In the genomic region with DNA sequence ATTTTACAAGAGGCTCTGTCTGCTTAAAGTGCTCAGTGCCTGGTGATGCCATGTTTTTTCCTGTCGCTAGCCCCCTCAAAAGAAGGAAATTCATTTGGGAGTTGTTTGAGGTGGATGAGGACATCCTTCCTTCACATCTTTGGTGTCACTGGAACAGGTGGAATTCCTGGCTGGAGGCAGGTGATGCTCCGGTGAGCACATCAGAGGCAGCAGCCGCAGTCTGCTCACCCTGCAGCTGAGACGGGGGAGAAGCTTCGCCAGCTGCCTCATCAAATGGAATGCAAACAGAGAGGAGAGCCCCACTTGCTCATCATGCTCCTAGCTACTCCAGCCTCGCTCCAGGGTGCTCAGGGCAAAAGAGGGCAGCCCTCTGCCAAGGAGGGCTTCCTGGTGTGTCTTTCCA, we compare ENCODE assay signal across 9 cellular contexts.
DNase-seq lines count a peak whose midpoint lies in the region; ATAC-seq and TF ChIP-seq lines count a peak whose summit lies in the region.
"Had no signal": no experiment of that assay in that cellular context is flagged by ENCODE, and none has a peak within 500 bp of the region (broad histone marks: within the 10 kb centered on the region; RNA-seq: fewer than 3 reads in every experiment).

No MANE protein-coding gene starts in this region.

- H2BK5ac ChIP-seq in neuronal stem cell (ENCODE audit: low read length): no peak overlapping the region

- H3K79me1 ChIP-seq in neuronal stem cell (ENCODE audit: low read depth, low read length): no peaks in the 10 kb centered on the region

- H3K9ac ChIP-seq in neuronal stem cell (ENCODE audit: low read depth, low read length, poor library complexity): no peak overlapping the region

- H3K4me3 Mint-ChIP-seq in activated naive CD8-positive, alpha-beta T cell treated with anti-CD3 and anti-CD28 coated beads for 36 hours: no peak overlapping the region
- no peak overlapping the region for H3K4me3 Mint-ChIP-seq in activated T-helper 2 cell treated with anti-CD3 and anti-CD28 coated beads, Interferon-gamma antibody, Interleukin-2, Interleukin-4, amounts not matched to agents 10 μg/mL and 5 μg/mL and 100 μg/mL, durations not matched to agents 14 hours and 24 hours and 36 hours (ENCODE audit: low read depth)
- H3K4me3 Mint-ChIP-seq: stimulated activated naive CD8-positive, alpha-beta T cell treated with anti-CD3 and anti-CD28 coated beads, Interleukin-15, Interleukin-2, amounts not matched to agents 100 ng/mL and 50 ng/mL, for 24 hours had no signal

- H3K9me3 ChIP-seq in neuronal stem cell (replicated peaks in 1 of 2; ENCODE audit: control insufficient read depth in 2 of 2, insufficient read depth in 1 of 2, low read depth in 1 of 2, low read length in 2 of 2): no peaks in the 10 kb centered on the region

- no peaks in the 10 kb centered on the region for H3K36me3 Mint-ChIP-seq in activated naive CD8-positive, alpha-beta T cell treated with anti-CD3 and anti-CD28 coated beads for 36 hours
- H3K36me3 Mint-ChIP-seq in activated T-helper 2 cell treated with anti-CD3 and anti-CD28 coated beads, Interferon-gamma antibody, Interleukin-2, Interleukin-4, amounts not matched to agents 10 μg/mL and 5 μg/mL and 100 μg/mL, durations not matched to agents 14 hours and 24 hours and 36 hours (ENCODE audit: low read depth): no peaks in the 10 kb centered on the region

- H3K4me3 ChIP-seq in coronary artery (peak overlapping the region; percentile 13), neuronal stem cell (ENCODE audit: low read length in 2 of 2) (no peak overlapping the region)

- no peak overlapping the region for H3K27ac Mint-ChIP-seq in activated naive CD8-positive, alpha-beta T cell treated with anti-CD3 and anti-CD28 coated beads for 36 hours
- no peak overlapping the region for H3K27ac Mint-ChIP-seq in activated T-helper 2 cell treated with anti-CD3 and anti-CD28 coated beads, Interferon-gamma antibody, Interleukin-2, Interleukin-4, amounts not matched to agents 10 μg/mL and 5 μg/mL and 100 μg/mL, durations not matched to agents 14 hours and 24 hours and 36 hours

- no peak overlapping the region for H2BK120ac ChIP-seq in neuronal stem cell (ENCODE audit: low read depth, low read length)

- no peaks in the 10 kb centered on the region for H3K36me3 ChIP-seq in neuronal stem cell (replicated peaks in 1 of 2; ENCODE audit: control insufficient read depth in 2 of 2, insufficient read depth in 2 of 2, low read length in 2 of 2)

- no peak for TF ChIP-seq CTCF in coronary artery (IDR thresholded peaks at IDR 0.05)

- H2BK15ac ChIP-seq in neuronal stem cell (ENCODE audit: low read length): peak overlapping the region; percentile 61

- no peak overlapping the region for H3K23ac ChIP-seq in neuronal stem cell (ENCODE audit: low read depth, low read length, poor library complexity)

- H2AK5ac ChIP-seq in neuronal stem cell (ENCODE audit: low read depth, low read length): peak overlapping the region; percentile 64

- H3K4me1 Mint-ChIP-seq in activated naive CD8-positive, alpha-beta T cell treated with anti-CD3 and anti-CD28 coated beads for 36 hours: peaks cover 2% of the 10 kb centered on the region
- peaks cover 19% of the 10 kb centered on the region for H3K4me1 Mint-ChIP-seq in activated T-helper 2 cell treated with anti-CD3 and anti-CD28 coated beads, Interferon-gamma antibody, Interleukin-2, Interleukin-4, amounts not matched to agents 10 μg/mL and 5 μg/mL and 100 μg/mL, durations not matched to agents 14 hours and 24 hours and 36 hours (ENCODE audit: low read depth)

- ATAC-seq in HG02970 (IDR thresholded peaks at IDR 0.05; ENCODE audit: low FRiP score, unreplicated experiment): no peak

- H3K14ac ChIP-seq in neuronal stem cell (ENCODE audit: low read length): peak overlapping the region; percentile 22

- H3K27me3 ChIP-seq in neuronal stem cell (ENCODE audit: control insufficient read depth in 3 of 3, insufficient read depth in 3 of 3, low read depth in 1 of 3, low read length in 3 of 3): no peaks in the 10 kb centered on the region

- H3K27me3 Mint-ChIP-seq in activated naive CD8-positive, alpha-beta T cell treated with anti-CD3 and anti-CD28 coated beads for 36 hours: no peaks in the 10 kb centered on the region
- H3K27me3 Mint-ChIP-seq in activated T-helper 2 cell treated with anti-CD3 and anti-CD28 coated beads, Interferon-gamma antibody, Interleukin-2, Interleukin-4, amounts not matched to agents 10 μg/mL and 5 μg/mL and 100 μg/mL, durations not matched to agents 14 hours and 24 hours and 36 hours (ENCODE audit: low read depth): peaks cover 10% of the 10 kb centered on the region
- H3K27me3 Mint-ChIP-seq: stimulated activated naive CD8-positive, alpha-beta T cell treated with anti-CD3 and anti-CD28 coated beads, Interleukin-15, Interleukin-2, amounts not matched to agents 100 ng/mL and 50 ng/mL, for 24 hours had no signal

- H3K4me1 ChIP-seq in neuronal stem cell (ENCODE audit: control insufficient read depth in 2 of 2, insufficient read depth in 1 of 2, low read depth in 1 of 2, low read length in 2 of 2): peaks cover 0 to 19% of the 10 kb centered on the region in 2 donors

- peak overlapping the region; percentile 20 for H3K18ac ChIP-seq in neuronal stem cell (ENCODE audit: low read length)

- H2AFZ ChIP-seq in neuronal stem cell (ENCODE audit: low read length): no peak overlapping the region

- no peak overlapping the region for H3K4me2 ChIP-seq in neuronal stem cell (ENCODE audit: insufficient read depth, low read length, poor library complexity, severe bottlenecking)

- peak; percentile 92 for DNase-seq in COLO668 (lab: John Stamatoyannopoulos, UW; ENCODE audit: unreplicated experiment)
- peak; percentile 80 for DNase-seq in NCI-H2171 treated with DMSO at 0.1 percent for 48 hours (lab: John Stamatoyannopoulos, UW)
- no peak for DNase-seq in coronary artery (ENCODE audit: low spot score)
- no peak for DNase-seq in neuronal stem cell (ENCODE audit: low spot score)
- DNase-seq in activated naive CD8-positive, alpha-beta T cell treated with anti-CD3 and anti-CD28 coated beads for 36 hours: no peak
- DNase-seq in activated T-helper 2 cell treated with anti-CD3 and anti-CD28 coated beads, Interferon-gamma antibody, Interleukin-2, Interleukin-4, amounts not matched to agents 10 μg/mL and 5 μg/mL and 100 μg/mL, durations not matched to agents 14 hours and 24 hours and 36 hours (ENCODE audit: low spot score): no peak
- DNase-seq in nucleus accumbens (lab: John Stamatoyannopoulos, UW): no peak

- H4K8ac ChIP-seq in neuronal stem cell (ENCODE audit: low read depth, low read length): peak overlapping the region; percentile 43

- intact Hi-C loops in activated T-helper 2 cell treated with anti-CD3 and anti-CD28 coated beads, Interferon-gamma antibody, Interleukin-2, Interleukin-4, amounts not matched to agents 10 μg/mL and 5 μg/mL and 100 μg/mL, durations not matched to agents 14 hours and 24 hours and 36 hours (cut with micrococcal nuclease): no loop called here

- no peak overlapping the region for H2BK12ac ChIP-seq in neuronal stem cell (ENCODE audit: low read length)

- H4K91ac ChIP-seq in neuronal stem cell (ENCODE audit: low read depth, low read length, poor library complexity): no peak overlapping the region

- no CpG with 5 or more reads among the region's 6 CpGs for WGBS in neuronal stem cell (ENCODE audit: extremely low coverage in 2 of 2, insufficient read length in 2 of 2, insufficient replicate concordance in 1 of 2), 2 donors

- H3K27ac ChIP-seq in coronary artery (peak overlapping the region; percentile 78 to 94), neuronal stem cell (replicated peaks; ENCODE audit: low read length) (no peak overlapping the region)

- no peaks in the 10 kb centered on the region for H3K9me3 Mint-ChIP-seq in activated naive CD8-positive, alpha-beta T cell treated with anti-CD3 and anti-CD28 coated beads for 36 hours
- H3K9me3 Mint-ChIP-seq in activated T-helper 2 cell treated with anti-CD3 and anti-CD28 coated beads, Interferon-gamma antibody, Interleukin-2, Interleukin-4, amounts not matched to agents 10 μg/mL and 5 μg/mL and 100 μg/mL, durations not matched to agents 14 hours and 24 hours and 36 hours: no peaks in the 10 kb centered on the region
- H3K9me3 Mint-ChIP-seq: stimulated activated naive CD8-positive, alpha-beta T cell treated with anti-CD3 and anti-CD28 coated beads, Interleukin-15, Interleukin-2, amounts not matched to agents 100 ng/mL and 50 ng/mL, for 24 hours had no signal

- no peak overlapping the region for H3K4ac ChIP-seq in neuronal stem cell (ENCODE audit: low read length)

Comparison
In these comparisons a context has a peak if more than half of its experiments do, and no peak if none do; other contexts are left out.
1. DNase-seq: peak in COLO668 (single experiment) and NCI-H2171 treated with DMSO at 0.1 percent for 48 hours (single experiment); none in coronary artery (single experiment), neuronal stem cell (single experiment), activated naive CD8-positive, alpha-beta T cell treated with anti-CD3 and anti-CD28 coated beads for 36 hours (single experiment), activated T-helper 2 cell treated with anti-CD3 and anti-CD28 coated beads, Interferon-gamma antibody, Interleukin-2, Interleukin-4, amounts not matched to agents 10 μg/mL and 5 μg/mL and 100 μg/mL, durations not matched to agents 14 hours and 24 hours and 36 hours (single experiment) and nucleus accumbens (0 of 56).